ENCODE assay signal across 10 cellular contexts in the genomic region with DNA sequence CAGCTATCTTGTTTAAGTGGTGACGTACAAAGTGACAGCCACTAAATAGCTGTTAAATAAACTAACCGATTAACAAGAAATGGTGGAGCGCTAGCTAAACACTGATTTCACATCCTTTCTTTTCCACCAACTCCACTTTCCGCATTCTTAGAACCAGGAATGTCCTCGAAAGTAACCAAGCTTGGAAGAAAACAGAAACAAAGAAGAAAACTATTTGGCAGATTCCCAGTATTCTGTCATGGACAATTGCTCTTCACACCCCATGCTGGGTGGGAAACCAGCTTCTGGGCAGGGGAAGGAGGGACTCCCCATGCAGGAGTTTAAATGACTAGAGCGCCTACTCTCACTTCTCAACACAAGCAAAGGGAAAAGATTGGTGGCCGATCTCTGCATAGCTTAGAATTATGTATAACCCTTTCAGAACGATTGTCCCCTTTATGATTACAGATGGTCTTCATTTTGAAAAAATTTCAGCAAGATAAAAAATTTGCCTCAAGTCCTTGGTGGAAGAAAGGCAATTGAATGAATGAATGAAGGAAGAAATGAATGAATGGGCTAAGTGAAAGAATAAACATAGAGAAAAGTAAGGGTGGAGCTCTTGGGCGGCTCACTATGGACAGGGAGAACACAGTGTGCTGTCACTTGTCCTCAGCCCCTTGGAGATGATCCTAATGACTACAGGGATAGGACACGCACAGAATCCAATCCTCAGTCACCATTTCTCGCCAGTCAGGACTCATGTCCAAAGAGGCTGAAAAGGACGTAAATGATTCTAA.
DNase-seq lines count a peak whose midpoint lies in the region; ATAC-seq and TF ChIP-seq lines count a peak whose summit lies in the region.
"Had no signal": no experiment of that assay in that cellular context is flagged by ENCODE, and none has a peak within 500 bp of the region (broad histone marks: within the 10 kb centered on the region; RNA-seq: fewer than 3 reads in every experiment).

No MANE protein-coding gene starts in this region.

- H3K27me3 ChIP-seq in neural progenitor cell: no peaks in the 10 kb centered on the region
- H3K27me3 ChIP-seq: heart right ventricle had no signal

- H3K9ac ChIP-seq in neural progenitor cell: no peak overlapping the region

- no peak for ATAC-seq in central memory CD8-positive, alpha-beta T cell (replicated peaks; ENCODE audit: extremely low read depth, poor library complexity, severe bottlenecking)
- no peak for ATAC-seq in GM19467 (IDR thresholded peaks at IDR 0.05; ENCODE audit: unreplicated experiment)

- no peak overlapping the region for H3K27ac ChIP-seq in neural progenitor cell

- TF ChIP-seq EP300 in Ishikawa (IDR thresholded peaks at IDR 0.05; ENCODE audit: borderline replicate concordance): peak; percentile 99

- H3K27ac Mint-ChIP-seq in central memory CD8-positive, alpha-beta T cell (ENCODE audit: low read depth): peak overlapping the region; percentile 93
- H3K27ac Mint-ChIP-seq in neural progenitor cell: no peak overlapping the region

- no peak overlapping the region for H3K4me3 ChIP-seq in neural progenitor cell

- no peak overlapping the region for H2AFZ ChIP-seq in neural progenitor cell (replicated peaks)

- peaks cover 69% of the 10 kb centered on the region for H3K4me1 Mint-ChIP-seq in central memory CD8-positive, alpha-beta T cell
- peaks cover 23% of the 10 kb centered on the region for H3K4me1 Mint-ChIP-seq in neural progenitor cell

- peaks cover 9% of the 10 kb centered on the region for H3K4me1 ChIP-seq in neural progenitor cell

- no peaks in the 10 kb centered on the region for H3K36me3 ChIP-seq in neural progenitor cell
- H3K36me3 ChIP-seq: heart right ventricle had no signal

- DNase-seq in Daoy (ENCODE audit: low read depth): peak; percentile 30
- no peak for DNase-seq in central memory CD8-positive, alpha-beta T cell (ENCODE audit: low spot score in 2 of 2)
- DNase-seq in neural progenitor cell (ENCODE audit: low spot score): peak; percentile 11
- no peak for DNase-seq in AG08396 (ENCODE audit: low spot score)
- no peak for DNase-seq in stimulated activated CD4-positive, alpha-beta T cell treated with anti-CD3 and anti-CD28 coated beads, Interleukin-4, amount 100 ng/mL, for 1 hour
- no peak for DNase-seq in stimulated activated CD4-positive, alpha-beta T cell treated with anti-CD3 and anti-CD28 coated beads, Interleukin-2, amount 100 ng/mL, for 24 hours
- DNase-seq: DMS153, heart right ventricle had no signal

- H3K27me3 Mint-ChIP-seq in central memory CD8-positive, alpha-beta T cell: no peaks in the 10 kb centered on the region
- H3K27me3 Mint-ChIP-seq in neural progenitor cell (ENCODE audit: insufficient read depth, low read depth): peaks cover 2% of the 10 kb centered on the region

- H3K4me2 ChIP-seq in neural progenitor cell: no peak overlapping the region

- H3K4me3 Mint-ChIP-seq in central memory CD8-positive, alpha-beta T cell: peak overlapping the region; percentile 89
- no peak overlapping the region for H3K4me3 Mint-ChIP-seq in neural progenitor cell

- H3K79me2 ChIP-seq in neural progenitor cell (ENCODE audit: low read depth): no peaks in the 10 kb centered on the region

- H3K9me3 Mint-ChIP-seq in central memory CD8-positive, alpha-beta T cell: no peaks in the 10 kb centered on the region
- peaks cover 11% of the 10 kb centered on the region for H3K9me3 Mint-ChIP-seq in neural progenitor cell

- TF ChIP-seq CTCF in neural progenitor cell (IDR thresholded peaks at IDR 0.05): no peak

- H4K20me1 ChIP-seq in neural progenitor cell (ENCODE audit: low read depth): no peaks in the 10 kb centered on the region

- no peaks in the 10 kb centered on the region for H3K9me3 ChIP-seq in neural progenitor cell (ENCODE audit: low read depth)
- H3K9me3 ChIP-seq: heart right ventricle had no signal

- H3K36me3 Mint-ChIP-seq in central memory CD8-positive, alpha-beta T cell (ENCODE audit: insufficient read depth): peaks cover 21% of the 10 kb centered on the region
- H3K36me3 Mint-ChIP-seq in neural progenitor cell: no peaks in the 10 kb centered on the region

- TF ChIP-seq RAD21 in Ishikawa (IDR thresholded peaks at IDR 0.05; ENCODE audit: low read depth): peak; percentile 42

- no peaks in the 10 kb centered on the region for H3F3A ChIP-seq in neural progenitor cell (ENCODE audit: low read depth)

TF ChIP-seq in Ishikawa, 13 proteins besides CTCF, POLR2A, EP300 and RAD21:
- TF ChIP-seq ZBTB7A (IDR thresholded peaks at IDR 0.05; ENCODE audit: low read depth) (no peak), CREB1 (IDR thresholded peaks at IDR 0.05; ENCODE audit: low read depth) (peak; percentile 14; the same call in 1 of the 2 replicates), CEBPB (IDR thresholded peaks at IDR 0.05) (peak; percentile 61), TAF1 (IDR thresholded peaks at IDR 0.05; ENCODE audit: low read depth) (no peak), USF1 (IDR thresholded peaks at IDR 0.05) (no peak), YY1 (IDR thresholded peaks at IDR 0.05; ENCODE audit: low read depth) (peak; percentile 65), TEAD4 (IDR thresholded peaks at IDR 0.05) (peak; percentile 99), NFIC (IDR thresholded peaks at IDR 0.05) (peak; percentile 99), TCF12 (IDR thresholded peaks at IDR 0.05; ENCODE audit: low read depth) (peak; percentile 97), MAX (IDR thresholded peaks at IDR 0.05) (peak; percentile 69), EGR1 (IDR thresholded peaks at IDR 0.05) (no peak), FOXM1 (IDR thresholded peaks at IDR 0.05; ENCODE audit: borderline replicate concordance, low read depth) (peak; percentile 99)
- TF ChIP-seq, protein P1, sequence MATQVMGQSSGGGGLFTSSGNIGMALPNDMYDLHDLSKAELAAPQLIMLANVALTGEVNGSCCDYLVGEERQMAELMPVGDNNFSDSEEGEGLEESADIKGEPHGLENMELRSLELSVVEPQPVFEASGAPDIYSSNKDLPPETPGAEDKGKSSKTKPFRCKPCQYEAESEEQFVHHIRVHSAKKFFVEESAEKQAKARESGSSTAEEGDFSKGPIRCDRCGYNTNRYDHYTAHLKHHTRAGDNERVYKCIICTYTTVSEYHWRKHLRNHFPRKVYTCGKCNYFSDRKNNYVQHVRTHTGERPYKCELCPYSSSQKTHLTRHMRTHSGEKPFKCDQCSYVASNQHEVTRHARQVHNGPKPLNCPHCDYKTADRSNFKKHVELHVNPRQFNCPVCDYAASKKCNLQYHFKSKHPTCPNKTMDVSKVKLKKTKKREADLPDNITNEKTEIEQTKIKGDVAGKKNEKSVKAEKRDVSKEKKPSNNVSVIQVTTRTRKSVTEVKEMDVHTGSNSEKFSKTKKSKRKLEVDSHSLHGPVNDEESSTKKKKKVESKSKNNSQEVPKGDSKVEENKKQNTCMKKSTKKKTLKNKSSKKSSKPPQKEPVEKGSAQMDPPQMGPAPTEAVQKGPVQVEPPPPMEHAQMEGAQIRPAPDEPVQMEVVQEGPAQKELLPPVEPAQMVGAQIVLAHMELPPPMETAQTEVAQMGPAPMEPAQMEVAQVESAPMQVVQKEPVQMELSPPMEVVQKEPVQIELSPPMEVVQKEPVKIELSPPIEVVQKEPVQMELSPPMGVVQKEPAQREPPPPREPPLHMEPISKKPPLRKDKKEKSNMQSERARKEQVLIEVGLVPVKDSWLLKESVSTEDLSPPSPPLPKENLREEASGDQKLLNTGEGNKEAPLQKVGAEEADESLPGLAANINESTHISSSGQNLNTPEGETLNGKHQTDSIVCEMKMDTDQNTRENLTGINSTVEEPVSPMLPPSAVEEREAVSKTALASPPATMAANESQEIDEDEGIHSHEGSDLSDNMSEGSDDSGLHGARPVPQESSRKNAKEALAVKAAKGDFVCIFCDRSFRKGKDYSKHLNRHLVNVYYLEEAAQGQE (IDR thresholded peaks at IDR 0.05; ENCODE audit: low read depth): no peak

Comparison
In these comparisons a context has a peak if more than half of its experiments do, and no peak if none do; other contexts are left out.
1. DNase-seq: peak in Daoy (single experiment) and neural progenitor cell (single experiment); none in central memory CD8-positive, alpha-beta T cell (0 of 2), AG08396 (single experiment), stimulated activated CD4-positive, alpha-beta T cell treated with anti-CD3 and anti-CD28 coated beads, Interleukin-4, amount 100 ng/mL, for 1 hour (single experiment) and stimulated activated CD4-positive, alpha-beta T cell treated with anti-CD3 and anti-CD28 coated beads, Interleukin-2, amount 100 ng/mL, for 24 hours (0 of 2).